8 cellular contexts compared by ENCODE assay signal in the genomic region with DNA sequence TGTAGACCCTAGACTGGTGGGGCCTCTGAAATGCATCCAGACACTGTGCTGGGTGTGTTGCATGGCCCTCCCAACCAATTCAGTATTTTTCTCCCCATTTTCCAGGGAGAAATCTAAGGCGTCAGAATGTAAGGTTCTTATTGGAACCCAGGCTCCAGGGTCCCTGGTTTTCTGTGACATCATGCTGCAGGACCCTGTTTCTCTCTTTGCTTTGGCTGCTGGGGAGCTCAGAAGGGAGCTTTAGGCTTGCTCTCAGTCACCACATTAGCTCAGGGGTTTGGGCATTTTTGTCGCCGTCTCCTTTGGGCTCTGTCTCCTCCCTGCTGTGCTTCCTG. TPM values are rescaled to one million over a fixed set of nuclear protein-coding genes. Genes with fewer than 3 reads are reported as not detected.
A peak's percentile ranks its signal among the peaks of the same experiment; 100 is the strongest.
DNase-seq lines count a peak whose midpoint lies in the region; ATAC-seq and TF ChIP-seq lines count a peak whose summit lies in the region.

No MANE protein-coding gene starts in this region.

- H3K9me3 ChIP-seq in AG04450 (ENCODE audit: control insufficient read depth, insufficient read depth, low read length) = peaks cover 7% of the 10 kb centered on the region; the same call in 1 of the 2 replicates

- POLR2A ChIA-PET in AG04450 (lab: Yijun Ruan, JAX) = interaction anchor here (0.6 to 2.6 kb wide), 16 partner anchors 8 to 421 kb away, joined by 3 to 9 read pairs (median 4); no protein-coding TSS in a partner anchor

- H3K27me3 Mint-ChIP-seq in activated naive CD8-positive, alpha-beta T cell treated with anti-CD3 and anti-CD28 coated beads, Interleukin-2, amount 50 U/mL, for 24 hours = peaks cover 4% of the 10 kb centered on the region
- H3K27me3 Mint-ChIP-seq in mesothelial cell of epicardium (ENCODE audit: low read depth) = no peaks in the 10 kb centered on the region

- ATAC-seq in HG02852 (IDR thresholded peaks at IDR 0.05; ENCODE audit: unreplicated experiment) (peak; percentile 31), GM19452 (IDR thresholded peaks at IDR 0.05; ENCODE audit: unreplicated experiment) (no peak)
- ATAC-seq in activated naive CD8-positive, alpha-beta T cell treated with anti-CD3 and anti-CD28 coated beads, Interleukin-2, amount 50 U/mL, for 24 hours = no peak

- H3K4me3 Mint-ChIP-seq in activated naive CD8-positive, alpha-beta T cell treated with anti-CD3 and anti-CD28 coated beads, Interleukin-2, amount 50 U/mL, for 24 hours = peak overlapping the region; percentile 26
- peak overlapping the region; percentile 39 for H3K4me3 Mint-ChIP-seq in mesothelial cell of epicardium

- no peaks in the 10 kb centered on the region for H3K36me3 Mint-ChIP-seq in activated naive CD8-positive, alpha-beta T cell treated with anti-CD3 and anti-CD28 coated beads, Interleukin-2, amount 50 U/mL, for 24 hours (ENCODE audit: low read depth)
- H3K36me3 Mint-ChIP-seq in mesothelial cell of epicardium = no peaks in the 10 kb centered on the region

- peaks cover 73% of the 10 kb centered on the region for H3K4me1 Mint-ChIP-seq in activated naive CD8-positive, alpha-beta T cell treated with anti-CD3 and anti-CD28 coated beads, Interleukin-2, amount 50 U/mL, for 24 hours
- peaks cover 19% of the 10 kb centered on the region for H3K4me1 Mint-ChIP-seq in mesothelial cell of epicardium

- peak overlapping the region; percentile 72 for H3K27ac Mint-ChIP-seq in activated naive CD8-positive, alpha-beta T cell treated with anti-CD3 and anti-CD28 coated beads, Interleukin-2, amount 50 U/mL, for 24 hours
- H3K27ac Mint-ChIP-seq in mesothelial cell of epicardium = peak overlapping the region; percentile 95

- H3K27ac ChIP-seq in AG04450 (ENCODE audit: low read depth, low read length) = peak overlapping the region; percentile 96

- DNase-seq in AG04450 (ENCODE audit: low read depth, low spot score) (no peak), mesothelial cell of epicardium (ENCODE audit: low spot score in 2 of 2, unreplicated experiment in 2 of 2) (no peak), NCI-H2171 (lab: John Stamatoyannopoulos, UW) (no peak), NCI-H2081 (lab: John Stamatoyannopoulos, UW) (no peak), DMS153 treated with DMSO at 0.1 percent for 48 hours (lab: John Stamatoyannopoulos, UW; ENCODE audit: unreplicated experiment) (no peak)
- no peak for DNase-seq in activated naive CD8-positive, alpha-beta T cell treated with anti-CD3 and anti-CD28 coated beads, Interleukin-2, amount 50 U/mL, for 24 hours

- no peaks in the 10 kb centered on the region for H3K27me3 ChIP-seq in AG04450 (ENCODE audit: control insufficient read depth, insufficient read depth, low read length)

- 0 out of 2 replicates have a peak overlapping the region, but pooled peaks have one; percentile 22 for H3K4me3 ChIP-seq in AG04450 (ENCODE audit: low read depth, low read length)

- CTCF ChIA-PET in AG04450 (lab: Charles Lee) = interaction anchor here (1.2 to 1.3 kb wide), 2 partner anchors 165 to 347 kb away, joined by 4 to 5 read pairs; no protein-coding TSS in a partner anchor

- no peak for TF ChIP-seq CTCF in AG04450 (IDR thresholded peaks at IDR 0.05; ENCODE audit: low read depth, low read length)
- no peak for TF ChIP-seq CTCF in mesothelial cell of epicardium (IDR thresholded peaks at IDR 0.05; ENCODE audit: unreplicated experiment)

- H3K9me3 Mint-ChIP-seq in activated naive CD8-positive, alpha-beta T cell treated with anti-CD3 and anti-CD28 coated beads, Interleukin-2, amount 50 U/mL, for 24 hours = no peaks in the 10 kb centered on the region
- H3K9me3 Mint-ChIP-seq in mesothelial cell of epicardium = no peaks in the 10 kb centered on the region

RNA-seq across cellular contexts. Expression of gene MYEOV, which starts 2.9 kb away (rescaled TPM):
- polyA plus RNA-seq in AG04450 (2011; rRNA removed) = 1.6 and 3.3 TPM in 2 replicates
- polyA minus RNA-seq in AG04450 (2011; rRNA and poly(A)+ RNA removed) = 3.0 and 5.6 TPM in 2 replicates
- 1.9 to 2.6 TPM (median 2.1 TPM) in 3 replicates for total RNA-seq in mesothelial cell of epicardium
